In the genomic region with DNA sequence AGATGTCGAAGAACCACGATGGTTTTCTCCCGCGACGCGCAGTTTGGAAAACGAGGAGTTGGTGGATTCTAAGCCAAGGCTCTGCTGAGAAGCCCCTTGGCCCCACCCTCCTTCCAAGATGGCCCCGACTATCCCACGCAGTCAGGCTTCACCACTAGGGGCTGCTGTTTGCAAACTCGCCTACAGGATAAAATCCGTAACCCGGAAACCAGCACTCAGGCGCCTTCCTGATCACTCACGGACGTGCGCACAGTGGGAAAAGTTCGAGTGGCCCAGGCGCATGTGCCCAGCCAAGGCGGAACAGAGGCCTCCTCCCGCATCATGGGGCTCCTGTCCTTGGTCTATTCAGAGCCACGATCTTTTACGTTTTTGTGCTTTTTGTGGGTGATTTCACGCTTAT, we compare ENCODE assay signal across 9 cellular contexts. TPM values are rescaled to one million over a fixed set of nuclear protein-coding genes. Genes with fewer than 3 reads are reported as not detected.
DNase-seq lines count a peak whose midpoint lies in the region; ATAC-seq and TF ChIP-seq lines count a peak whose summit lies in the region.
"Had no signal": no experiment of that assay in that cellular context is flagged by ENCODE, and none has a peak within 500 bp of the region (broad histone marks: within the 10 kb centered on the region; RNA-seq: fewer than 3 reads in every experiment).

No MANE protein-coding gene starts in this region.

- peak; percentile 51 for TF ChIP-seq CTCF in CD4-positive, alpha-beta T cell (IDR thresholded peaks at IDR 0.05)
- TF ChIP-seq CTCF in VCaP (conservative IDR thresholded peaks at IDR 0.05) (peak; percentile 68), choroid plexus epithelial cell (conservative IDR thresholded peaks at IDR 0.05; ENCODE audit: low read depth, low read length) (peak; percentile 89), left lung (IDR thresholded peaks at IDR 0.05) (peak; percentile 28 to 65)

- peaks cover 19% of the 10 kb centered on the region for H3K36me3 Mint-ChIP-seq in CD4-positive, alpha-beta T cell (ENCODE audit: low read depth)

- H3K4me1 Mint-ChIP-seq in CD4-positive, alpha-beta T cell (ENCODE audit: low read depth) = peaks cover 7% of the 10 kb centered on the region

- H3K27ac Mint-ChIP-seq in CD4-positive, alpha-beta T cell = no peak overlapping the region

- H3K9me3 Mint-ChIP-seq in CD4-positive, alpha-beta T cell = no peaks in the 10 kb centered on the region

- no peaks in the 10 kb centered on the region for H3K27me3 ChIP-seq in CD4-positive, alpha-beta T cell (ENCODE audit: control insufficient read depth, insufficient read depth, low read length)
- no peaks in the 10 kb centered on the region for H3K27me3 ChIP-seq in left lung

- no peak overlapping the region for H3K27ac ChIP-seq in CD4-positive, alpha-beta T cell (ENCODE audit: low read depth, low read length)
- no peak overlapping the region for H3K27ac ChIP-seq in VCaP
- no peak overlapping the region for H3K27ac ChIP-seq in left lung
- H3K27ac ChIP-seq: skin epidermis had no signal

- CTCF ChIA-PET in CD4-positive, alpha-beta T cell (lab: Charles Lee) = interaction anchor here (1.2 kb wide), 2 partner anchors 15 to 27 kb away, joined by 3 read pairs; no protein-coding TSS in a partner anchor
- CTCF ChIA-PET in HEK293T (lab: Yijun Ruan, JAX) = no interaction called here

- no peak overlapping the region for H3K4me3 Mint-ChIP-seq in CD4-positive, alpha-beta T cell

- no peaks in the 10 kb centered on the region for H3K27me3 Mint-ChIP-seq in CD4-positive, alpha-beta T cell

- peaks cover 0 to 58% of the 10 kb centered on the region in 2 donors for H3K36me3 ChIP-seq in left lung

- no peaks in the 10 kb centered on the region for H3K9me3 ChIP-seq in CD4-positive, alpha-beta T cell (ENCODE audit: control insufficient read depth, low read length)
- no peaks in the 10 kb centered on the region for H3K9me3 ChIP-seq in left lung

- H3K4me3 ChIP-seq in choroid plexus epithelial cell (ENCODE audit: low read depth, low read length) = no peak overlapping the region
- no peak overlapping the region for H3K4me3 ChIP-seq in left lung
- H3K4me3 ChIP-seq: skin epidermis had no signal

- POLR2A ChIA-PET in CD4-positive, alpha-beta T cell (lab: Charles Lee) = interaction anchor here (0.6 kb wide), 1 partner anchor 20 kb away, joined by 4 read pairs; no protein-coding TSS in a partner anchor
- POLR2A ChIA-PET in HEK293T (lab: Yijun Ruan, JAX) = no interaction called here

- peak; percentile 94 for ATAC-seq in CD4-positive, alpha-beta T cell (ENCODE audit: poor library complexity)
- ATAC-seq in left lung (peak; percentile 62), GM18861 (IDR thresholded peaks at IDR 0.05; ENCODE audit: unreplicated experiment) (no peak)

- H3K4me1 ChIP-seq in left lung = no peaks in the 10 kb centered on the region

- peak; percentile 23 to 52 (median 39) for DNase-seq in CD4-positive, alpha-beta T cell
- DNase-seq in HEK293T (ENCODE audit: extremely low spot score) (peak; percentile 81), choroid plexus epithelial cell (ENCODE audit: low read depth) (peak; percentile 70), left lung (no peak), cerebellar nuclear complex (lab: John Stamatoyannopoulos, UW) (no peak)
- peak; percentile 25 for DNase-seq in stimulated activated naive CD4-positive, alpha-beta T cell treated with Interleukin-2 at 50 U/mL for 16 hours (lab: John Stamatoyannopoulos, UW)

- intact Hi-C loops in CD4-positive, alpha-beta T cell (cut with DNase I, micrococcal nuclease) = loop anchor here in 1 of 2 experiments (5.0 kb wide), 1 partner anchor 48 kb away; no protein-coding TSS in a partner anchor
- intact Hi-C loops in left lung (cut with DNase I) = no loop called here

TF ChIP-seq in HEK293T, 16 proteins besides CTCF, POLR2A, EP300 and RAD21:
- no peak for TF ChIP-seq HDGF (IDR thresholded peaks at IDR 0.05; ENCODE audit: borderline replicate concordance)

RNA-seq across cellular contexts. Expression of gene UQCR11, which starts 19.2 kb away (rescaled TPM):
- total RNA-seq in CD4-positive, alpha-beta T cell = 10 to 100 TPM; 88.9 to 93.8 TPM
- 100 to 1,000 TPM; 200 to 232 TPM for total RNA-seq in left lung

RNA-seq across cellular contexts. Expression of gene TCF3, which starts 28.0 kb away (rescaled TPM):
- total RNA-seq in CD4-positive, alpha-beta T cell = 10 to 100 TPM; 51.2 to 52.2 TPM
- 10 to 100 TPM; 57.9 to 67.1 TPM for total RNA-seq in left lung

RNA-seq across cellular contexts. Expression of gene MBD3, which starts 31.8 kb away (rescaled TPM):
- total RNA-seq in CD4-positive, alpha-beta T cell = 10 to 100 TPM; 34.3 to 35.2 TPM
- total RNA-seq in left lung = 10 to 100 TPM; 64.7 to 91.9 TPM

RNA-seq across cellular contexts. Expression of gene MEX3D, which starts 56.3 kb away (rescaled TPM):
- 1 to 10 TPM; 1.6 to 2.3 TPM for total RNA-seq in CD4-positive, alpha-beta T cell
- 10 to 100 TPM; 25.2 to 42.6 TPM for total RNA-seq in left lung

Comparison
In these comparisons a context has a peak if more than half of its experiments do, and no peak if none do; other contexts are left out.
1. DNase-seq: peak in CD4-positive, alpha-beta T cell (10 of 10), HEK293T (single experiment), choroid plexus epithelial cell (single experiment) and stimulated activated naive CD4-positive, alpha-beta T cell treated with Interleukin-2 at 50 U/mL for 16 hours (single experiment); none in left lung (0 of 2) and cerebellar nuclear complex (0 of 2).
2. Peak in every context shown above with its lines, with median percentiles within 50 percentile points of each other: CTCF ChIP-seq.